In the genomic region with DNA sequence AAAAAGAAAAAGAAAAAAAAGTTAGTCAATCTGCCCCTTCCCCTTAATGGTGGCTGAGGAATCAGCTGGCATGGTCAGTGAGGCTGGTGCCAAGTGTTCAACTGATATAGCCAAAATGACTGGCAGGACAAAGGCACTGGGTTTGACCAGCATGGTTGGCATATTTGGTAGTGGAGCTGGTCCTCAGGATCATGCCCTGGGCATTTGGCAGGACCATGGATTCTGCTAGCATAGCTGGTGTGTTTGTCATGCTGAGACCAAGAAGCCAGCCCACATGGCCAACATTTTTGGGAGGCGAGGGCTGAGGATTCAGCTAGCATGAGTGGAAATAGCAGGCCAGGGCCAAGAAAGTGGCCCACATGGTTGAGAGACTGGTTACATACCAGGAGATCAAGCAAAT, we compare ENCODE assay signal across 14 cellular contexts.
DNase-seq lines count a peak whose midpoint lies in the region; ATAC-seq and TF ChIP-seq lines count a peak whose summit lies in the region.
"Had no signal": no experiment of that assay in that cellular context is flagged by ENCODE, and none has a peak within 500 bp of the region (broad histone marks: within the 10 kb centered on the region; RNA-seq: fewer than 3 reads in every experiment).

No MANE protein-coding gene starts in this region.

- peaks cover 27% of the 10 kb centered on the region for H3K4me1 ChIP-seq in GM23248 (ENCODE audit: insufficient read depth)
- peaks cover 14 to 24% of the 10 kb centered on the region in 2 donors for H3K4me1 ChIP-seq in thoracic aorta (ENCODE audit: control insufficient read depth in 1 of 2, low read depth in 2 of 2)
- H3K4me1 ChIP-seq: esophagus squamous epithelium had no signal

- peak; percentile 98 for DNase-seq in GM23248
- peak; percentile 48 to 57 for DNase-seq in SW 1271 (lab: John Stamatoyannopoulos, UW)
- peak; percentile 64 for DNase-seq in fibroblast of mammary gland (ENCODE audit: low read depth)
- peak; percentile 67 for DNase-seq in thoracic aorta (ENCODE audit: low spot score)
- no peak for DNase-seq in middle frontal gyrus (ENCODE audit: extremely low spot score, low spot score)
- DNase-seq: activated CD4-positive, alpha-beta T cell treated with anti-CD3 and anti-CD28 coated beads for 48 hours; esophagus squamous epithelium; naive B cell; NCI-H1694 treated with DMSO at 0.1 percent for 48 hours; retina; T-helper 1 cell had no signal

- H3K27me3 ChIP-seq in GM23248 (replicated peaks; ENCODE audit: insufficient read depth) (no peaks in the 10 kb centered on the region), thoracic aorta (replicated peaks; ENCODE audit: insufficient read depth) (no peaks in the 10 kb centered on the region)
- H3K27me3 ChIP-seq: esophagus squamous epithelium had no signal

- 0% methylated on average over 1 of the region's 1 CpG for WGBS in GM23248 (ENCODE audit: low coverage in 1 of 2, low lambda C conversion rate in 2 of 2, missing lambda C conversion rate in 2 of 2), 2 experiments

- no peaks in the 10 kb centered on the region; the same call in 1 of the 2 replicates for H3K36me3 ChIP-seq in GM23248 (ENCODE audit: low read depth)
- H3K36me3 ChIP-seq in thoracic aorta: no peaks in the 10 kb centered on the region

- peaks cover 23% of the 10 kb centered on the region; the same call in 1 of the 2 replicates for H3F3A ChIP-seq in GM23248 (ENCODE audit: insufficient read depth)

- peak overlapping the region; percentile 56 for H3K27ac ChIP-seq in GM23248
- peak overlapping the region; percentile 43 to 75 for H3K27ac ChIP-seq in thoracic aorta
- H3K27ac ChIP-seq: esophagus squamous epithelium had no signal

- no peak overlapping the region for H3K9ac ChIP-seq in GM23248

- H3K9me2 ChIP-seq in GM23248 (ENCODE audit: insufficient read depth): no peaks in the 10 kb centered on the region

- H3K9me3 ChIP-seq in GM23248 (ENCODE audit: low read depth) (no peaks in the 10 kb centered on the region), thoracic aorta (no peaks in the 10 kb centered on the region)
- H3K9me3 ChIP-seq: esophagus squamous epithelium had no signal

- H4K20me1 ChIP-seq in GM23248 (ENCODE audit: insufficient read depth): no peaks in the 10 kb centered on the region

- ATAC-seq in thoracic aorta (ENCODE audit: insufficient number of reproducible peaks, low FRiP score, low read depth) (peak; percentile 92), HG03280 (IDR thresholded peaks at IDR 0.05; ENCODE audit: unreplicated experiment) (no peak), GM21619 (IDR thresholded peaks at IDR 0.05; ENCODE audit: unreplicated experiment) (no peak)
- ATAC-seq: activated T-helper 17 cell treated with anti-CD3 and anti-CD28 coated beads, Interleukin-2, amount 50 U/mL, for 72 hours had no signal

- H3K4me3 ChIP-seq in GM23248: no peak overlapping the region
- H3K4me3 ChIP-seq in fibroblast of mammary gland (ENCODE audit: control insufficient read depth, low read depth, low read length): no peak overlapping the region
- H3K4me3 ChIP-seq in thoracic aorta: no peak overlapping the region
- H3K4me3 ChIP-seq: esophagus squamous epithelium had no signal

- 0 out of 2 replicates have a peak, but pooled peaks cover 9% of the 10 kb centered on the region for H3K79me2 ChIP-seq in GM23248 (ENCODE audit: insufficient read depth)

- H3K4me2 ChIP-seq in GM23248 (ENCODE audit: unreplicated experiment): peak overlapping the region; percentile 17

- TF ChIP-seq CTCF in fibroblast of mammary gland (conservative IDR thresholded peaks at IDR 0.05; ENCODE audit: control insufficient read depth, insufficient read depth, low read depth, low read length) (no peak), thoracic aorta (IDR thresholded peaks at IDR 0.05) (no peak)

- in situ Hi-C loops in GM23248 (cut with MboI): no loop called here

- H2AFZ ChIP-seq in GM23248: no peak overlapping the region
